Comparison of ENCODE assay signal across 8 cellular contexts in genomic region chr16:9159839-9160550, GRCh38.
DNase-seq lines count a peak whose midpoint lies in the region; ATAC-seq and TF ChIP-seq lines count a peak whose summit lies in the region.

No MANE protein-coding gene starts in this region.

- no peak overlapping the region for H3K27ac Mint-ChIP-seq in activated CD4-positive, alpha-beta memory T cell treated with anti-CD3 and anti-CD28 coated beads, Interleukin-2, amount 10 ng/mL, durations not matched to agents 7 days and 5 days
- no peak overlapping the region for H3K27ac Mint-ChIP-seq in stimulated activated memory B cell treated with anti-CD40 and anti-IgM and Interleukin-4, amounts not matched to agents 10 μg/mL and 1 μg/mL and 100 μg/mL, for 72 hours

- no peak for ATAC-seq in stimulated activated memory B cell treated with anti-CD40 and anti-IgM and Interleukin-4, amounts not matched to agents 10 μg/mL and 1 μg/mL and 100 μg/mL, for 72 hours
- ATAC-seq in GM21423 (IDR thresholded peaks at IDR 0.05; ENCODE audit: unreplicated experiment), result no peak

- H3K4me3 Mint-ChIP-seq in activated CD4-positive, alpha-beta memory T cell treated with anti-CD3 and anti-CD28 coated beads, Interleukin-2, amount 10 ng/mL, durations not matched to agents 7 days and 5 days, result no peak overlapping the region
- no peak overlapping the region for H3K4me3 Mint-ChIP-seq in stimulated activated memory B cell treated with anti-CD40 and anti-IgM and Interleukin-4, amounts not matched to agents 10 μg/mL and 1 μg/mL and 100 μg/mL, for 72 hours

- H3K4me3 ChIP-seq in AG04449 (ENCODE audit: low read depth, low read length) (no peak overlapping the region), GM12865 (ENCODE audit: low read depth, low read length) (no peak overlapping the region), fibroblast of villous mesenchyme (ENCODE audit: low read depth, low read length) (no peak overlapping the region)

- CTCF ChIA-PET in AG04449 (lab: Yijun Ruan, JAX), result interaction anchor here (0.9 to 1.4 kb wide), 3 partner anchors 11 to 1021 kb away, joined by 3 to 4 read pairs (median 4); no protein-coding TSS in a partner anchor
- CTCF ChIA-PET in activated CD4-positive, alpha-beta memory T cell treated with anti-CD3 and anti-CD28 coated beads, Interleukin-2, amount 10 ng/mL, durations not matched to agents 7 days and 5 days (lab: Charles Lee), result interaction anchor here (1.0 kb wide), 1 partner anchor 8 kb away, joined by 3 read pairs; no protein-coding TSS in a partner anchor

- POLR2A ChIA-PET in AG04449 (lab: Yijun Ruan, JAX), result no interaction called here
- POLR2A ChIA-PET in activated CD4-positive, alpha-beta memory T cell treated with anti-CD3 and anti-CD28 coated beads, Interleukin-2, amount 10 ng/mL, durations not matched to agents 7 days and 5 days (lab: Charles Lee), result no interaction called here

- H3K27me3 Mint-ChIP-seq in activated CD4-positive, alpha-beta memory T cell treated with anti-CD3 and anti-CD28 coated beads, Interleukin-2, amount 10 ng/mL, durations not matched to agents 7 days and 5 days, result peaks cover 5% of the 10 kb centered on the region
- H3K27me3 Mint-ChIP-seq in stimulated activated memory B cell treated with anti-CD40 and anti-IgM and Interleukin-4, amounts not matched to agents 10 μg/mL and 1 μg/mL and 100 μg/mL, for 72 hours, result peaks cover 43% of the 10 kb centered on the region

- H3K9me3 Mint-ChIP-seq in activated CD4-positive, alpha-beta memory T cell treated with anti-CD3 and anti-CD28 coated beads, Interleukin-2, amount 10 ng/mL, durations not matched to agents 7 days and 5 days, result no peaks in the 10 kb centered on the region
- H3K9me3 Mint-ChIP-seq in stimulated activated memory B cell treated with anti-CD40 and anti-IgM and Interleukin-4, amounts not matched to agents 10 μg/mL and 1 μg/mL and 100 μg/mL, for 72 hours, result no peaks in the 10 kb centered on the region

- DNase-seq in AG04449 (ENCODE audit: low read depth, low spot score) (no peak), GM12865 (ENCODE audit: low read depth) (peak; percentile 63), NCI-H2029 (lab: John Stamatoyannopoulos, UW) (peak; percentile 61), fibroblast of villous mesenchyme (ENCODE audit: low read depth) (peak; percentile 51), occipital lobe (lab: John Stamatoyannopoulos, UW) (peak; percentile 77)
- DNase-seq in activated CD4-positive, alpha-beta memory T cell treated with anti-CD3 and anti-CD28 coated beads, Interleukin-2, amount 10 ng/mL, durations not matched to agents 7 days and 5 days, result peak; percentile 35

- TF ChIP-seq CTCF in AG04449 (IDR thresholded peaks at IDR 0.05; ENCODE audit: insufficient read depth, low read length, missing control alignments) (peak; percentile 79), GM12865 (IDR thresholded peaks at IDR 0.05; ENCODE audit: insufficient read depth, low read depth, low read length, missing control alignments) (peak; percentile 69), fibroblast of villous mesenchyme (IDR thresholded peaks at IDR 0.05; ENCODE audit: insufficient read depth, low read depth, low read length) (peak; percentile 69)

- no peaks in the 10 kb centered on the region for H3K4me1 Mint-ChIP-seq in activated CD4-positive, alpha-beta memory T cell treated with anti-CD3 and anti-CD28 coated beads, Interleukin-2, amount 10 ng/mL, durations not matched to agents 7 days and 5 days
- peaks cover 9% of the 10 kb centered on the region for H3K4me1 Mint-ChIP-seq in stimulated activated memory B cell treated with anti-CD40 and anti-IgM and Interleukin-4, amounts not matched to agents 10 μg/mL and 1 μg/mL and 100 μg/mL, for 72 hours

- H3K36me3 Mint-ChIP-seq in activated CD4-positive, alpha-beta memory T cell treated with anti-CD3 and anti-CD28 coated beads, Interleukin-2, amount 10 ng/mL, durations not matched to agents 7 days and 5 days (ENCODE audit: low read depth), result no peaks in the 10 kb centered on the region
- H3K36me3 Mint-ChIP-seq in stimulated activated memory B cell treated with anti-CD40 and anti-IgM and Interleukin-4, amounts not matched to agents 10 μg/mL and 1 μg/mL and 100 μg/mL, for 72 hours, result no peaks in the 10 kb centered on the region
